Comparison of ENCODE assay signal across 1 cellular context in the genomic region with DNA sequence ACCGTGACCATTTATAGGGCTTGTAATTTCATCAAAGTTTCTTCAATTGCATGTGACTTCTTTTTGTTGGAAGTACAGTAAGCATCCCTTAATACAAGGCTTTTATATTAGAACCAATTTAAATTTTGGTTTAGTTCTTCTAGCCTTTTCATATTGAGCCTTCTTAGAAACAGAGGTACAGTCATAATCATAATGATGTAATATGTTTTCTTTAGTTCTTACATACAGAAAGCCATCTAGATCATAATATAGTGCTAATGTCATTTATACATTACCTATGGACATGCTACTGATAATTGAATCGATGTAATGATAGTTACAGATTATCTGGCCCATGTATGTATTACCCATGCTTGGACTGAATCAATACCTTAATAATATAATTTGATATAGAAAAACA.
TF ChIP-seq lines count a peak whose summit lies in the region.

No MANE protein-coding gene starts in this region.

TF ChIP-seq in GM12878, 131 proteins besides CTCF, POLR2A, EP300 and RAD21:
- TF ChIP-seq, protein P1, sequence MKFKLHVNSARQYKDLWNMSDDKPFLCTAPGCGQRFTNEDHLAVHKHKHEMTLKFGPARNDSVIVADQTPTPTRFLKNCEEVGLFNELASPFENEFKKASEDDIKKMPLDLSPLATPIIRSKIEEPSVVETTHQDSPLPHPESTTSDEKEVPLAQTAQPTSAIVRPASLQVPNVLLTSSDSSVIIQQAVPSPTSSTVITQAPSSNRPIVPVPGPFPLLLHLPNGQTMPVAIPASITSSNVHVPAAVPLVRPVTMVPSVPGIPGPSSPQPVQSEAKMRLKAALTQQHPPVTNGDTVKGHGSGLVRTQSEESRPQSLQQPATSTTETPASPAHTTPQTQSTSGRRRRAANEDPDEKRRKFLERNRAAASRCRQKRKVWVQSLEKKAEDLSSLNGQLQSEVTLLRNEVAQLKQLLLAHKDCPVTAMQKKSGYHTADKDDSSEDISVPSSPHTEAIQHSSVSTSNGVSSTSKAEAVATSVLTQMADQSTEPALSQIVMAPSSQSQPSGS (IDR thresholded peaks at IDR 0.05; ENCODE audit: low read length) = 0 out of 2 replicates have a peak, but pooled peaks have one; percentile 28
- TF ChIP-seq IRF4 (IDR thresholded peaks at IDR 0.05; ENCODE audit: low read depth, low read length) (no peak), FOXM1 (IDR thresholded peaks at IDR 0.05; ENCODE audit: low read depth, low read length) (no peak), JUNB (IDR thresholded peaks at IDR 0.05) (peak; percentile 51), ZNF622 (IDR thresholded peaks at IDR 0.05) (no peak), ATF7 (IDR thresholded peaks at IDR 0.05; ENCODE audit: low read depth) (peak; percentile 45; the same call in 1 of the 2 replicates), IKZF1 (conservative IDR thresholded peaks at IDR 0.05) (no peak), HDAC6 (IDR thresholded peaks at IDR 0.05; ENCODE audit: unreplicated experiment) (no peak), BRCA1 (IDR thresholded peaks at IDR 0.05; ENCODE audit: low read depth, low read length) (no peak)
- TF ChIP-seq, protein P2, sequence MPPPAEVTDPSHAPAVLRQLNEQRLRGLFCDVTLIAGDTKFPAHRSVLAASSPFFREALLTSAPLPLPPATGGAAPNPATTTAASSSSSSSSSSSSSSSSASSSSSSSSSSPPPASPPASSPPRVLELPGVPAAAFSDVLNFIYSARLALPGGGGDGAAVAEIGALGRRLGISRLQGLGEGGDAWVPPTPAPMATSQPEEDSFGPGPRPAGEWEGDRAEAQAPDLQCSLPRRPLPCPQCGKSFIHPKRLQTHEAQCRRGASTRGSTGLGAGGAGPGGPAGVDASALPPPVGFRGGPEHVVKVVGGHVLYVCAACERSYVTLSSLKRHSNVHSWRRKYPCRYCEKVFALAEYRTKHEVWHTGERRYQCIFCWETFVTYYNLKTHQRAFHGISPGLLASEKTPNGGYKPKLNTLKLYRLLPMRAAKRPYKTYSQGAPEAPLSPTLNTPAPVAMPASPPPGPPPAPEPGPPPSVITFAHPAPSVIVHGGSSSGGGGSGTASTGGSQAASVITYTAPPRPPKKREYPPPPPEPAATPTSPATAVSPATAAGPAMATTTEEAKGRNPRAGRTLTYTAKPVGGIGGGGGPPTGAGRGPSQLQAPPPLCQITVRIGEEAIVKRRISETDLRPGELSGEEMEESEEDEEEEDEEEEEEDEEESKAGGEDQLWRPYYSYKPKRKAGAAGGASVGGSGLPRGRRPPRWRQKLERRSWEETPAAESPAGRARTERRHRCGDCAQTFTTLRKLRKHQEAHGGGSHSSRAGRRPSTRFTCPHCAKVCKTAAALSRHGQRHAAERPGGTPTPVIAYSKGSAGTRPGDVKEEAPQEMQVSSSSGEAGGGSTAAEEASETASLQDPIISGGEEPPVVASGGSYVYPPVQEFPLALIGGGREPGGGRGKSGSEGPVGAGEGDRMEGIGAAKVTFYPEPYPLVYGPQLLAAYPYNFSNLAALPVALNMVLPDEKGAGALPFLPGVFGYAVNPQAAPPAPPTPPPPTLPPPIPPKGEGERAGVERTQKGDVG (CRISPR knock-in tag; IDR thresholded peaks at IDR 0.05) = no peak
